Comparison of ENCODE assay signal across 16 cellular contexts in genomic region chr18:33128581-33128980, GRCh38.
"Had no signal": no experiment of that assay in that cellular context is flagged by ENCODE, and none has a peak within 500 bp of the region (broad histone marks: within the 10 kb centered on the region; RNA-seq: fewer than 3 reads in every experiment).

No MANE protein-coding gene starts in this region.

- ATAC-seq: activated CD4-positive, alpha-beta T cell treated with anti-CD3 and anti-CD28 coated beads for 36 hours; activated CD8-positive, alpha-beta T cell treated with anti-CD3 and anti-CD28 coated beads for 36 hours; activated naive CD8-positive, alpha-beta T cell treated with anti-CD3 and anti-CD28 coated beads, Interleukin-2, amount 50 U/mL, for 24 hours; esophagus mucosa; natural killer cell; right cardiac atrium; stimulated activated memory B cell treated with anti-CD40 and anti-IgM and Interleukin-4, amounts not matched to agents 10 μg/mL and 1 μg/mL and 100 μg/mL, for 72 hours had no signal

- H3K27ac ChIP-seq: transverse colon, VCaP had no signal

- H3K4me3 ChIP-seq: smooth muscle cell, transverse colon had no signal

- DNase-seq: activated CD4-positive, alpha-beta T cell treated with anti-CD3 and anti-CD28 coated beads for 36 hours; activated CD8-positive, alpha-beta memory T cell treated with anti-CD3 and anti-CD28 coated beads, Interleukin-2, amount 50 U/mL, for 48 hours; activated CD8-positive, alpha-beta T cell treated with anti-CD3 and anti-CD28 coated beads for 36 hours; activated naive CD4-positive, alpha-beta T cell; activated naive CD8-positive, alpha-beta T cell treated with anti-CD3 and anti-CD28 coated beads, Interleukin-2, amount 50 U/mL, for 24 hours; endodermal cell; foreskin melanocyte; head of caudate nucleus; natural killer cell; right cardiac atrium; T-helper 9 cell; transverse colon had no signal

- H3K36me3 ChIP-seq: transverse colon had no signal

- H3K27me3 ChIP-seq: transverse colon had no signal

- H3K9me3 ChIP-seq: transverse colon had no signal

- H3K4me1 ChIP-seq: transverse colon had no signal
